ENCODE assay signal across 13 cellular contexts in the genomic region with DNA sequence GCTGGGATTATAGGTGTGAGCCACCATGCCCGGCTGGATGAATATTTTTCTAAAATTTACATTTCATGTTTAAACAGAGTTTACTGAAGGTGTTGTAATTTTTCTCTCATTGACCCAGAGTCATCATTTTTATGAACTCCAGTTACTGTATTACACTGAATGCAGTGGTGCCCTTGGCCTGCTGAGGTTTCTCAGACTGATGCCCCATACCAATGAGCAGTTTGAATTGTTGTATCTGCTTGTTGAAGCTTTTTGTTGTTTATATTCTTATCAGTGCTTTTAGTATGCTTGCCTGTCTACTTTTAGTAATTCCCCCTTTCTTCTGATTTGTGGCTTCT. TPM values are rescaled to one million over a fixed set of nuclear protein-coding genes. Genes with fewer than 3 reads are reported as not detected.
DNase-seq lines count a peak whose midpoint lies in the region; ATAC-seq, FAIRE-seq and TF ChIP-seq lines count a peak whose summit lies in the region.
"Had no signal": no experiment of that assay in that cellular context is flagged by ENCODE, and none has a peak within 500 bp of the region (broad histone marks: within the 10 kb centered on the region; RNA-seq: fewer than 3 reads in every experiment).

No MANE protein-coding gene starts in this region.

- no peak for ATAC-seq in activated naive CD4-positive, alpha-beta T cell treated with anti-CD3 and anti-CD28 coated beads, Interleukin-2, amount 50 U/mL, for 72 hours
- ATAC-seq in GM21526 (IDR thresholded peaks at IDR 0.05; ENCODE audit: low FRiP score, unreplicated experiment), result no peak

- intact Hi-C loops in tibial artery (cut with DNase I; ENCODE audit: low total_unique reads), result no loop called here

- peak overlapping the region; percentile 1 for H3K4me3 Mint-ChIP-seq in astrocyte (ENCODE audit: unreplicated experiment)
- H3K4me3 Mint-ChIP-seq: neural progenitor cell had no signal

- H3K27me3 Mint-ChIP-seq in astrocyte (ENCODE audit: low read depth, unreplicated experiment), result no peaks in the 10 kb centered on the region

- H3K36me3 ChIP-seq in astrocyte (ENCODE audit: insufficient read depth, low read length) (peaks cover 28% of the 10 kb centered on the region), mesodermal cell (ENCODE audit: control insufficient read depth, insufficient read depth, low read length) (peaks cover 97% of the 10 kb centered on the region), tibial artery (peaks cover 64 to 91% (median 85%) of the 10 kb centered on the region in 3 donors)
- H3K36me3 ChIP-seq: neural progenitor cell had no signal

- DNase-seq in activated naive CD4-positive, alpha-beta T cell treated with anti-CD3 and anti-CD28 coated beads, Interleukin-2, amount 50 U/mL, for 72 hours (ENCODE audit: low spot score in 2 of 2), result no peak
- no peak for DNase-seq in activated naive CD4-positive, alpha-beta T cell treated with anti-CD3 and anti-CD28 coated beads, Interleukin-2, amount 50 U/mL, for 16 hours
- DNase-seq in astrocyte (ENCODE audit: low read depth) (no peak), tibial artery (no peak), HUDEP-2 (lab: John Stamatoyannopoulos, UW; ENCODE audit: unreplicated experiment in 76 of 76) (no peak)
- DNase-seq in activated CD4-positive, alpha-beta T cell treated with anti-CD3 and anti-CD28 coated beads, Interleukin-2, amount 50 U/mL, for 1 hour, result no peak
- DNase-seq: KG1, NCI-H1694 treated with DMSO at 0.1 percent for 48 hours, NCI-H524 treated with DMSO at 0.1 percent for 48 hours, Peyer's patch had no signal

- peak overlapping the region; percentile 94 for H3K27ac ChIP-seq in astrocyte (ENCODE audit: low read depth, low read length)
- H3K27ac ChIP-seq in mesodermal cell (ENCODE audit: low read depth, low read length, severe bottlenecking), result peak overlapping the region; percentile 65
- H3K27ac ChIP-seq in tibial artery, result peak overlapping the region; percentile 5 to 49
- H3K27ac ChIP-seq: neural progenitor cell had no signal

- no peaks in the 10 kb centered on the region for H3K27me3 ChIP-seq in astrocyte (ENCODE audit: insufficient read depth, low read length)
- no peaks in the 10 kb centered on the region for H3K27me3 ChIP-seq in tibial artery
- H3K27me3 ChIP-seq: neural progenitor cell, Peyer's patch had no signal

- peaks cover 5% of the 10 kb centered on the region for H3K79me2 ChIP-seq in astrocyte (ENCODE audit: insufficient read depth, low read length)

- no peaks in the 10 kb centered on the region for H3K9me3 Mint-ChIP-seq in activated naive CD4-positive, alpha-beta T cell treated with anti-CD3 and anti-CD28 coated beads, Interleukin-2, amount 50 U/mL, for 72 hours
- H3K9me3 Mint-ChIP-seq in astrocyte (ENCODE audit: unreplicated experiment), result no peaks in the 10 kb centered on the region
- H3K9me3 Mint-ChIP-seq: neural progenitor cell had no signal

- FAIRE-seq in astrocyte (lab: Jason Lieb, UNC), result no peak

- WGBS in mesodermal cell (ENCODE audit: insufficient coverage in 2 of 2), 2 experiments, result no CpG with 5 or more reads among the region's 1 CpG

- H3K9me3 ChIP-seq in astrocyte (ENCODE audit: insufficient read depth, low read depth, low read length), result no peaks in the 10 kb centered on the region
- H3K9me3 ChIP-seq in mesodermal cell (ENCODE audit: control insufficient read depth, low read length), result no peaks in the 10 kb centered on the region
- H3K9me3 ChIP-seq in tibial artery, result no peaks in the 10 kb centered on the region
- H3K9me3 ChIP-seq: Peyer's patch had no signal

- H3K4me2 ChIP-seq in astrocyte (ENCODE audit: low read length), result peak overlapping the region; percentile 78
- H3K4me2 ChIP-seq: neural progenitor cell had no signal

- H3K4me1 ChIP-seq in astrocyte (ENCODE audit: insufficient read depth, low read length), result peaks cover 20% of the 10 kb centered on the region
- H3K4me1 ChIP-seq in mesodermal cell (ENCODE audit: control insufficient read depth, insufficient read depth, low read length, poor library complexity, severe bottlenecking), result peaks cover 11% of the 10 kb centered on the region
- H3K4me1 ChIP-seq in tibial artery, result peaks cover 0 to 18% (median 6%) of the 10 kb centered on the region in 4 donors
- H3K4me1 ChIP-seq: neural progenitor cell, Peyer's patch had no signal

- H3K36me3 Mint-ChIP-seq in activated naive CD4-positive, alpha-beta T cell treated with anti-CD3 and anti-CD28 coated beads, Interleukin-2, amount 50 U/mL, for 72 hours, result peaks cover 34 to 63% of the 10 kb centered on the region in 2 donors
- peaks cover 28% of the 10 kb centered on the region for H3K36me3 Mint-ChIP-seq in astrocyte (ENCODE audit: low read depth, unreplicated experiment)

- no peak overlapping the region for H2AFZ ChIP-seq in astrocyte (ENCODE audit: low read depth, low read length)
- H2AFZ ChIP-seq: neural progenitor cell had no signal

- peaks cover 20% of the 10 kb centered on the region for H3K4me1 Mint-ChIP-seq in astrocyte (ENCODE audit: low read depth, unreplicated experiment)
- H3K4me1 Mint-ChIP-seq: neural progenitor cell had no signal

- no peak overlapping the region for H3K4me3 ChIP-seq in astrocyte (ENCODE audit: insufficient read depth, low read depth, low read length)
- no peak overlapping the region for H3K4me3 ChIP-seq in mesodermal cell (ENCODE audit: extremely low read depth, insufficient read depth, low read length, poor library complexity, severe bottlenecking)
- H3K4me3 ChIP-seq in tibial artery, result no peak overlapping the region
- H3K4me3 ChIP-seq: neural progenitor cell, Peyer's patch had no signal

- H3K27ac Mint-ChIP-seq in activated naive CD4-positive, alpha-beta T cell treated with anti-CD3 and anti-CD28 coated beads, Interleukin-2, amount 50 U/mL, for 72 hours, result peak overlapping the region; percentile 87 to 96
- peak overlapping the region; percentile 97 for H3K27ac Mint-ChIP-seq in astrocyte (ENCODE audit: unreplicated experiment)
- H3K27ac Mint-ChIP-seq: neural progenitor cell had no signal

- no peak for TF ChIP-seq CTCF in astrocyte (IDR thresholded peaks at IDR 0.05; ENCODE audit: insufficient read depth, low read depth, low read length)
- TF ChIP-seq CTCF in tibial artery (IDR thresholded peaks at IDR 0.05), result no peak

- no peaks in the 10 kb centered on the region for H4K20me1 ChIP-seq in astrocyte (ENCODE audit: insufficient read depth, low read length)

- H3K9ac ChIP-seq in astrocyte (ENCODE audit: low read length), result peak overlapping the region; percentile 69
- H3K9ac ChIP-seq: neural progenitor cell had no signal

RNA-seq across cellular contexts. Expression of a gene that starts 29.9 kb away (rescaled TPM):
- 10 to 100 TPM; 38.4 to 43.7 TPM for total RNA-seq in activated naive CD4-positive, alpha-beta T cell treated with anti-CD3 and anti-CD28 coated beads, Interleukin-2, amount 50 U/mL, for 72 hours
- 26.7 and 27.8 TPM in 2 replicates for total RNA-seq in astrocyte
- polyA plus RNA-seq in mesodermal cell (2013, experiment 1 of 2), result 20.7 TPM
- 19.2 TPM for polyA plus RNA-seq in mesodermal cell (2013, experiment 2 of 2)

RNA-seq across cellular contexts. Expression of a gene that starts 55.4 kb away (rescaled TPM):
- total RNA-seq in activated naive CD4-positive, alpha-beta T cell treated with anti-CD3 and anti-CD28 coated beads, Interleukin-2, amount 50 U/mL, for 72 hours, result 100 to 1,000 TPM; 115 to 123 TPM
- 108 and 109 TPM in 2 replicates for total RNA-seq in astrocyte
- polyA plus RNA-seq in mesodermal cell (2013, experiment 1 of 2), result 104 TPM
- polyA plus RNA-seq in mesodermal cell (2013, experiment 2 of 2), result 113 TPM

RNA-seq across cellular contexts. Expression of a gene that starts 55.7 kb away (rescaled TPM):
- 10 to 100 TPM; 35.4 to 82.9 TPM for total RNA-seq in activated naive CD4-positive, alpha-beta T cell treated with anti-CD3 and anti-CD28 coated beads, Interleukin-2, amount 50 U/mL, for 72 hours
- total RNA-seq in astrocyte, result 37.2 and 43.3 TPM in 2 replicates
- 22.3 TPM for polyA plus RNA-seq in mesodermal cell (2013, experiment 1 of 2)
- 20.7 TPM for polyA plus RNA-seq in mesodermal cell (2013, experiment 2 of 2)

Comparison
In these comparisons a context has a peak if more than half of its experiments do, and no peak if none do; other contexts are left out.
1. H3K27ac ChIP-seq: peak in every context shown above with its lines; median percentile 94 in astrocyte; 65 in mesodermal cell; 27 in tibial artery.